29 cellular contexts compared by ENCODE assay signal in genomic region chr20:32979201-32979998, GRCh38. TPM values are rescaled to one million over a fixed set of nuclear protein-coding genes. Genes with fewer than 3 reads are reported as not detected.
DNase-seq lines count a peak whose midpoint lies in the region; ATAC-seq and TF ChIP-seq lines count a peak whose summit lies in the region.
"Had no signal": no experiment of that assay in that cellular context is flagged by ENCODE, and none has a peak within 500 bp of the region (broad histone marks: within the 10 kb centered on the region; RNA-seq: fewer than 3 reads in every experiment).

No MANE protein-coding gene starts in this region.

- peaks cover 11% of the 10 kb centered on the region for H3K36me3 Mint-ChIP-seq in activated naive CD8-positive, alpha-beta T cell treated with anti-CD3 and anti-CD28 coated beads, Interleukin-2, amount 10 ng/mL, durations not matched to agents 7 days and 5 days
- H3K36me3 Mint-ChIP-seq in activated naive CD8-positive, alpha-beta T cell treated with anti-CD3 and anti-CD28 coated beads for 36 hours = peaks cover 3% of the 10 kb centered on the region
- H3K36me3 Mint-ChIP-seq in nephron progenitor cell (ENCODE audit: low read depth) = no peaks in the 10 kb centered on the region

- no peak for TF ChIP-seq CTCF in nephron progenitor cell (IDR thresholded peaks at IDR 0.05)

- H3K27ac ChIP-seq in SJCRH30 = peak overlapping the region; percentile 91
- H3K27ac ChIP-seq: C4-2B, thoracic aorta had no signal

- H3K9me3 ChIP-seq in SJCRH30 (replicated peaks) = no peaks in the 10 kb centered on the region; the same call in 1 of the 2 replicates
- H3K9me3 ChIP-seq: thoracic aorta had no signal

- no peak overlapping the region for H3K27ac Mint-ChIP-seq in activated naive CD8-positive, alpha-beta T cell treated with anti-CD3 and anti-CD28 coated beads, Interleukin-2, amount 10 ng/mL, durations not matched to agents 7 days and 5 days
- H3K27ac Mint-ChIP-seq in activated naive CD8-positive, alpha-beta T cell treated with anti-CD3 and anti-CD28 coated beads for 36 hours = no peak overlapping the region
- no peak overlapping the region for H3K27ac Mint-ChIP-seq in nephron progenitor cell
- H3K27ac Mint-ChIP-seq: activated CD4-positive, alpha-beta T cell treated with anti-CD3 and anti-CD28 coated beads, Interleukin-2, amount 10 ng/mL, durations not matched to agents 7 days and 5 days; dendritic cell treated with granulocyte-macrophage colony-stimulating factor and Interleukin-4, amounts not matched to agents 40 ng/mL and 50 ng/mL, for 4 days; stimulated activated memory B cell treated with anti-CD40 and anti-IgM and Interleukin-4, amounts not matched to agents 10 μg/mL and 1 μg/mL and 100 μg/mL, for 72 hours had no signal

- ATAC-seq in activated naive CD8-positive, alpha-beta T cell treated with anti-CD3 and anti-CD28 coated beads, Interleukin-2, amount 10 ng/mL, durations not matched to agents 7 days and 5 days (ENCODE audit: low read depth) = no peak
- ATAC-seq in HG02938 (IDR thresholded peaks at IDR 0.05; ENCODE audit: unreplicated experiment) = no peak
- no peak for ATAC-seq in left lobe of liver
- ATAC-seq: stimulated activated memory B cell treated with anti-CD40 and anti-IgM and Interleukin-4, amounts not matched to agents 10 μg/mL and 1 μg/mL and 100 μg/mL, for 72 hours had no signal

- peaks cover 63% of the 10 kb centered on the region for H3K4me1 ChIP-seq in SJCRH30

- H3K4me3 Mint-ChIP-seq in activated naive CD8-positive, alpha-beta T cell treated with anti-CD3 and anti-CD28 coated beads, Interleukin-2, amount 10 ng/mL, durations not matched to agents 7 days and 5 days = no peak overlapping the region
- H3K4me3 Mint-ChIP-seq in activated naive CD8-positive, alpha-beta T cell treated with anti-CD3 and anti-CD28 coated beads for 36 hours = no peak overlapping the region
- H3K4me3 Mint-ChIP-seq in nephron progenitor cell = no peak overlapping the region
- H3K4me3 Mint-ChIP-seq: activated CD4-positive, alpha-beta T cell treated with anti-CD3 and anti-CD28 coated beads, Interleukin-2, amount 10 ng/mL, durations not matched to agents 7 days and 5 days; dendritic cell treated with granulocyte-macrophage colony-stimulating factor and Interleukin-4, amounts not matched to agents 40 ng/mL and 50 ng/mL, for 4 days; stimulated activated memory B cell treated with anti-CD40 and anti-IgM and Interleukin-4, amounts not matched to agents 10 μg/mL and 1 μg/mL and 100 μg/mL, for 72 hours had no signal

- peaks cover 8% of the 10 kb centered on the region for H3K9me3 Mint-ChIP-seq in activated naive CD8-positive, alpha-beta T cell treated with anti-CD3 and anti-CD28 coated beads, Interleukin-2, amount 10 ng/mL, durations not matched to agents 7 days and 5 days
- peaks cover 11% of the 10 kb centered on the region for H3K9me3 Mint-ChIP-seq in activated naive CD8-positive, alpha-beta T cell treated with anti-CD3 and anti-CD28 coated beads for 36 hours
- peaks cover 8% of the 10 kb centered on the region for H3K9me3 Mint-ChIP-seq in nephron progenitor cell
- H3K9me3 Mint-ChIP-seq: dendritic cell treated with granulocyte-macrophage colony-stimulating factor and Interleukin-4, amounts not matched to agents 40 ng/mL and 50 ng/mL, for 4 days had no signal

- no peaks in the 10 kb centered on the region for H3K36me3 ChIP-seq in SJCRH30
- H3K36me3 ChIP-seq: thoracic aorta had no signal

- no peaks in the 10 kb centered on the region for H3K27me3 ChIP-seq in SJCRH30

- POLR2A ChIA-PET in activated naive CD8-positive, alpha-beta T cell treated with anti-CD3 and anti-CD28 coated beads, Interleukin-2, amount 10 ng/mL, durations not matched to agents 7 days and 5 days (lab: Charles Lee) = no interaction called here

- H3K4me3 ChIP-seq in SJCRH30 = no peak overlapping the region
- H3K4me3 ChIP-seq: thoracic aorta had no signal

- peaks cover 8% of the 10 kb centered on the region for H3K4me1 Mint-ChIP-seq in activated naive CD8-positive, alpha-beta T cell treated with anti-CD3 and anti-CD28 coated beads, Interleukin-2, amount 10 ng/mL, durations not matched to agents 7 days and 5 days
- H3K4me1 Mint-ChIP-seq in activated naive CD8-positive, alpha-beta T cell treated with anti-CD3 and anti-CD28 coated beads for 36 hours = peaks cover 16% of the 10 kb centered on the region
- H3K4me1 Mint-ChIP-seq in nephron progenitor cell = peaks cover 20% of the 10 kb centered on the region

- DNase-seq in activated naive CD8-positive, alpha-beta T cell treated with anti-CD3 and anti-CD28 coated beads, Interleukin-2, amount 10 ng/mL, durations not matched to agents 7 days and 5 days = peak; percentile 11
- DNase-seq in activated naive CD8-positive, alpha-beta T cell treated with anti-CD3 and anti-CD28 coated beads for 36 hours = no peak
- peak in 1 of 2 experiments; percentile 43 for DNase-seq in SJCRH30
- DNase-seq in medulla oblongata (ENCODE audit: extremely low spot score) = peak; percentile 18
- DNase-seq in superior temporal gyrus (ENCODE audit: extremely low spot score) = peak; percentile 20
- DNase-seq in nephron progenitor cell = no peak
- DNase-seq in left lobe of liver (ENCODE audit: low spot score) = no peak
- DNase-seq: activated CD4-positive, alpha-beta T cell treated with anti-CD3 and anti-CD28 coated beads, Interleukin-2, amount 10 ng/mL, durations not matched to agents 7 days and 5 days; activated CD8-positive, alpha-beta memory T cell treated with anti-CD3 and anti-CD28 coated beads, Interleukin-2, amount 50 U/mL, for 4 hours; activated gamma-delta T cell; amniotic stem cell; islet precursor cell; NCI-H2081 treated with DMSO at 0.1 percent for 48 hours; NCI-H345; small intestine; stimulated activated CD4-positive, alpha-beta T cell treated with anti-CD3 and anti-CD28 coated beads, Interleukin-2, amount 100 ng/mL, for 48 hours; T-helper 9 cell had no signal

- no peaks in the 10 kb centered on the region for H3K27me3 Mint-ChIP-seq in activated naive CD8-positive, alpha-beta T cell treated with anti-CD3 and anti-CD28 coated beads, Interleukin-2, amount 10 ng/mL, durations not matched to agents 7 days and 5 days
- H3K27me3 Mint-ChIP-seq in activated naive CD8-positive, alpha-beta T cell treated with anti-CD3 and anti-CD28 coated beads for 36 hours = no peaks in the 10 kb centered on the region
- peaks cover 4% of the 10 kb centered on the region for H3K27me3 Mint-ChIP-seq in nephron progenitor cell (ENCODE audit: low read depth, poor library complexity)
- H3K27me3 Mint-ChIP-seq: activated CD4-positive, alpha-beta T cell treated with anti-CD3 and anti-CD28 coated beads, Interleukin-2, amount 10 ng/mL, durations not matched to agents 7 days and 5 days; dendritic cell treated with granulocyte-macrophage colony-stimulating factor and Interleukin-4, amounts not matched to agents 40 ng/mL and 50 ng/mL, for 4 days; stimulated activated memory B cell treated with anti-CD40 and anti-IgM and Interleukin-4, amounts not matched to agents 10 μg/mL and 1 μg/mL and 100 μg/mL, for 72 hours had no signal

RNA-seq across cellular contexts. Expression of gene SUN5, which starts 24.8 kb away (rescaled TPM):
- total RNA-seq in activated naive CD8-positive, alpha-beta T cell treated with anti-CD3 and anti-CD28 coated beads, Interleukin-2, amount 10 ng/mL, durations not matched to agents 7 days and 5 days = not detected
- not detected for total RNA-seq in activated naive CD8-positive, alpha-beta T cell treated with anti-CD3 and anti-CD28 coated beads for 36 hours
- total RNA-seq in SJCRH30 (2014; rRNA removed; shearing (Covaris generic)) = not detected in 2 replicates
- total RNA-seq in left lobe of liver = not detected
- total RNA-seq: activated CD4-positive, alpha-beta T cell treated with anti-CD3 and anti-CD28 coated beads, Interleukin-2, amount 10 ng/mL, durations not matched to agents 7 days and 5 days; bronchial epithelial cell; glomerular endothelial cell; lower leg skin; M059J; mucosa of gallbladder; OCI-LY7; pulmonary artery endothelial cell; thoracic aorta had no signal

RNA-seq across cellular contexts. Expression of gene BPIFB2, which starts 28.1 kb away (rescaled TPM):
- total RNA-seq in activated naive CD8-positive, alpha-beta T cell treated with anti-CD3 and anti-CD28 coated beads, Interleukin-2, amount 10 ng/mL, durations not matched to agents 7 days and 5 days = not detected
- not detected for total RNA-seq in activated naive CD8-positive, alpha-beta T cell treated with anti-CD3 and anti-CD28 coated beads for 36 hours
- not detected in 2 replicates for total RNA-seq in SJCRH30 (2014; rRNA removed; shearing (Covaris generic))
- 0.18 TPM for total RNA-seq in left lobe of liver
- total RNA-seq: activated CD4-positive, alpha-beta T cell treated with anti-CD3 and anti-CD28 coated beads, Interleukin-2, amount 10 ng/mL, durations not matched to agents 7 days and 5 days; bronchial epithelial cell; glomerular endothelial cell; lower leg skin; M059J; OCI-LY7; pulmonary artery endothelial cell; thoracic aorta had no signal

RNA-seq across cellular contexts. Expression of gene BPIFB6, which starts 52.0 kb away (rescaled TPM):
- total RNA-seq in activated naive CD8-positive, alpha-beta T cell treated with anti-CD3 and anti-CD28 coated beads, Interleukin-2, amount 10 ng/mL, durations not matched to agents 7 days and 5 days = not detected
- total RNA-seq in activated naive CD8-positive, alpha-beta T cell treated with anti-CD3 and anti-CD28 coated beads for 36 hours = not detected
- total RNA-seq in SJCRH30 (2014; rRNA removed; shearing (Covaris generic)) = not detected in 2 replicates
- total RNA-seq in left lobe of liver = not detected
- total RNA-seq: activated CD4-positive, alpha-beta T cell treated with anti-CD3 and anti-CD28 coated beads, Interleukin-2, amount 10 ng/mL, durations not matched to agents 7 days and 5 days; bronchial epithelial cell; glomerular endothelial cell; lower leg skin; M059J; mucosa of gallbladder; OCI-LY7; pulmonary artery endothelial cell; thoracic aorta had no signal

Comparison
In these comparisons a context has a peak if more than half of its experiments do, and no peak if none do; other contexts are left out.
1. DNase-seq: peak in activated naive CD8-positive, alpha-beta T cell treated with anti-CD3 and anti-CD28 coated beads, Interleukin-2, amount 10 ng/mL, durations not matched to agents 7 days and 5 days (single experiment), medulla oblongata (single experiment) and superior temporal gyrus (single experiment); none in activated naive CD8-positive, alpha-beta T cell treated with anti-CD3 and anti-CD28 coated beads for 36 hours (single experiment), nephron progenitor cell (single experiment) and left lobe of liver (single experiment).